Comparison of ENCODE assay signal across 1 cellular context in genomic region chr15:50753463-50753862, GRCh38.
TF ChIP-seq lines count a peak whose summit lies in the region.

No MANE protein-coding gene starts in this region.

TF ChIP-seq in HEK293, 187 proteins besides CTCF, POLR2A, EP300 and RAD21 (continued from another document):
- TF ChIP-seq ZNF518A (tag by site-specific recombination; conservative IDR thresholded peaks at IDR 0.05; ENCODE audit: low read depth), result no peak
- no peak for TF ChIP-seq GLIS1 (tag by site-specific recombination; IDR thresholded peaks at IDR 0.05)
- 0 out of 2 replicates have a peak, but pooled peaks have one; percentile 28 for TF ChIP-seq ZBTB17 (tag by site-specific recombination; IDR thresholded peaks at IDR 0.05)
- no peak for TF ChIP-seq ZNF292 (tag by site-specific recombination; IDR thresholded peaks at IDR 0.05; ENCODE audit: borderline replicate concordance, low read depth)
- TF ChIP-seq ZNF544 (tag by site-specific recombination; IDR thresholded peaks at IDR 0.05), result no peak
- TF ChIP-seq ZNF791 (tag by site-specific recombination; IDR thresholded peaks at IDR 0.05), result no peak
- no peak for TF ChIP-seq SALL2 (tag by site-specific recombination; IDR thresholded peaks at IDR 0.05; ENCODE audit: borderline replicate concordance)
- TF ChIP-seq OSR2 (tag by site-specific recombination; IDR thresholded peaks at IDR 0.05), result 0 out of 2 replicates have a peak, but pooled peaks have one; percentile 14
